Comparison of ENCODE assay signal across 14 cellular contexts in genomic region chr14:79791055-79791732, GRCh38.
DNase-seq lines count a peak whose midpoint lies in the region; FAIRE-seq lines count a peak whose summit lies in the region.
"Had no signal": no experiment of that assay in that cellular context is flagged by ENCODE, and none has a peak within 500 bp of the region (broad histone marks: within the 10 kb centered on the region; RNA-seq: fewer than 3 reads in every experiment).

No MANE protein-coding gene starts in this region.

- no peak overlapping the region for H3K4me3 ChIP-seq in H7 (ENCODE audit: insufficient read depth, low read depth, low read length)
- H3K4me3 ChIP-seq: GM23248 had no signal

- DNase-seq in D341Med (ENCODE audit: low spot score): peak; percentile 10
- peak; percentile 9 for DNase-seq in iPS-NIHi7 (ENCODE audit: extremely low spot score)
- no peak for DNase-seq in NCI-H2081 treated with DMSO at 0.1 percent for 48 hours (lab: John Stamatoyannopoulos, UW)
- DNase-seq in H7: no peak
- DNase-seq in T1000 (lab: John Stamatoyannopoulos, UW): no peak
- DNase-seq: CD8-positive, alpha-beta T cell; COR-L47; GM23248; H9 had no signal

- H3K36me3 ChIP-seq in H7 (replicated peaks; ENCODE audit: control insufficient read depth, insufficient read depth, low read length): no peaks in the 10 kb centered on the region

- H3K27me3 ChIP-seq in H7 (ENCODE audit: control insufficient read depth, insufficient read depth, low read length): no peaks in the 10 kb centered on the region

- FAIRE-seq in A204.1 (lab: Jason Lieb, UNC) (peak; percentile 94), TTC549 (lab: Jason Lieb, UNC) (peak; percentile 68)
- FAIRE-seq: GM12891, HepG2, HTR-8/SVneo had no signal

Comparison
In these comparisons a context has a peak if more than half of its experiments do, and no peak if none do; other contexts are left out.
1. DNase-seq: peak in D341Med (single experiment) and iPS-NIHi7 (single experiment); none in NCI-H2081 treated with DMSO at 0.1 percent for 48 hours (single experiment), H7 (single experiment) and T1000 (single experiment).